22 cellular contexts compared by ENCODE assay signal in genomic region chr7:125057974-125058373, GRCh38.
"Had no signal": no experiment of that assay in that cellular context is flagged by ENCODE, and none has a peak within 500 bp of the region (broad histone marks: within the 10 kb centered on the region; RNA-seq: fewer than 3 reads in every experiment).

No MANE protein-coding gene starts in this region.

- H3K27ac Mint-ChIP-seq: activated CD8-positive, alpha-beta memory T cell treated with anti-CD3 and anti-CD28 coated beads, Interleukin-2, amount 10 ng/mL, durations not matched to agents 7 days and 5 days; activated naive CD4-positive, alpha-beta T cell treated with anti-CD3 and anti-CD28 coated beads, Interleukin-2, amount 10 ng/mL, durations not matched to agents 7 days and 5 days; effector memory CD8-positive, alpha-beta T cell; stimulated activated naive CD8-positive, alpha-beta T cell treated with anti-CD3 and anti-CD28 coated beads, Interleukin-15, Interleukin-2, amounts not matched to agents 100 ng/mL and 50 ng/mL, for 24 hours had no signal

- H3K4me3 ChIP-seq: heart left ventricle, lung, pancreas, sigmoid colon, spleen, suprapubic skin had no signal

- H3K36me3 ChIP-seq: heart left ventricle, pancreas, sigmoid colon, spleen, suprapubic skin had no signal

- H3K4me3 Mint-ChIP-seq: activated CD8-positive, alpha-beta memory T cell treated with anti-CD3 and anti-CD28 coated beads, Interleukin-2, amount 10 ng/mL, durations not matched to agents 7 days and 5 days; activated naive CD4-positive, alpha-beta T cell treated with anti-CD3 and anti-CD28 coated beads, Interleukin-2, amount 10 ng/mL, durations not matched to agents 7 days and 5 days; effector memory CD8-positive, alpha-beta T cell; naive B cell; stimulated activated naive CD8-positive, alpha-beta T cell treated with anti-CD3 and anti-CD28 coated beads, Interleukin-15, Interleukin-2, amounts not matched to agents 100 ng/mL and 50 ng/mL, for 24 hours had no signal

- H3K27me3 Mint-ChIP-seq: activated naive CD4-positive, alpha-beta T cell treated with anti-CD3 and anti-CD28 coated beads, Interleukin-2, amount 10 ng/mL, durations not matched to agents 7 days and 5 days; effector memory CD8-positive, alpha-beta T cell; stimulated activated naive CD8-positive, alpha-beta T cell treated with anti-CD3 and anti-CD28 coated beads, Interleukin-15, Interleukin-2, amounts not matched to agents 100 ng/mL and 50 ng/mL, for 24 hours had no signal

- FAIRE-seq: astrocyte, bronchial epithelial cell had no signal

- H3K9me3 ChIP-seq: heart left ventricle, pancreas, sigmoid colon, spleen, suprapubic skin had no signal

- ATAC-seq: activated CD8-positive, alpha-beta memory T cell treated with anti-CD3 and anti-CD28 coated beads, Interleukin-2, amount 10 ng/mL, durations not matched to agents 7 days and 5 days; effector memory CD8-positive, alpha-beta T cell; heart left ventricle had no signal

- H3K36me3 Mint-ChIP-seq: activated CD8-positive, alpha-beta memory T cell treated with anti-CD3 and anti-CD28 coated beads, Interleukin-2, amount 10 ng/mL, durations not matched to agents 7 days and 5 days; activated naive CD4-positive, alpha-beta T cell treated with anti-CD3 and anti-CD28 coated beads, Interleukin-2, amount 10 ng/mL, durations not matched to agents 7 days and 5 days; naive B cell had no signal

- H3K9me3 Mint-ChIP-seq: activated naive CD4-positive, alpha-beta T cell treated with anti-CD3 and anti-CD28 coated beads, Interleukin-2, amount 10 ng/mL, durations not matched to agents 7 days and 5 days; naive B cell; stimulated activated naive CD8-positive, alpha-beta T cell treated with anti-CD3 and anti-CD28 coated beads, Interleukin-15, Interleukin-2, amounts not matched to agents 100 ng/mL and 50 ng/mL, for 24 hours had no signal

- H3K27me3 ChIP-seq: spleen, suprapubic skin had no signal

- H3K4me1 ChIP-seq: heart left ventricle, sigmoid colon, spleen, suprapubic skin had no signal

- H3K27ac ChIP-seq: epithelial cell of prostate, heart left ventricle, pancreas, sigmoid colon, spleen, suprapubic skin, VCaP had no signal

- DNase-seq: activated CD4-positive, alpha-beta T cell treated with anti-CD3 and anti-CD28 coated beads for 1 hour; activated CD4-positive, alpha-beta T cell treated with anti-CD3 and anti-CD28 coated beads, Interleukin-2, amount 50 U/mL, for 48 hours; activated CD8-positive, alpha-beta memory T cell treated with anti-CD3 and anti-CD28 coated beads, Interleukin-2, amount 10 ng/mL, durations not matched to agents 7 days and 5 days; activated naive CD4-positive, alpha-beta T cell treated with anti-CD3 and anti-CD28 coated beads, Interleukin-2, amount 10 ng/mL, durations not matched to agents 7 days and 5 days; activated T-cell treated with anti-CD3 and anti-CD28 coated beads, Interleukin-2, amount 50 U/mL, for 1 hour; dermis blood vessel endothelial cell; effector memory CD8-positive, alpha-beta T cell; foreskin melanocyte; heart left ventricle; midbrain; naive B cell; pancreas; sigmoid colon; spleen; trophoblast cell had no signal

- H3K4me1 Mint-ChIP-seq: activated CD8-positive, alpha-beta memory T cell treated with anti-CD3 and anti-CD28 coated beads, Interleukin-2, amount 10 ng/mL, durations not matched to agents 7 days and 5 days; activated naive CD4-positive, alpha-beta T cell treated with anti-CD3 and anti-CD28 coated beads, Interleukin-2, amount 10 ng/mL, durations not matched to agents 7 days and 5 days; naive B cell had no signal
